12 cellular contexts compared by ENCODE assay signal in genomic region chr9:97563458-97564135, GRCh38.
A peak's percentile ranks its signal among the peaks of the same experiment; 100 is the strongest.
DNase-seq lines count a peak whose midpoint lies in the region; ATAC-seq and TF ChIP-seq lines count a peak whose summit lies in the region.
"Had no signal": no experiment of that assay in that cellular context is flagged by ENCODE, and none has a peak within 500 bp of the region (broad histone marks: within the 10 kb centered on the region; RNA-seq: fewer than 3 reads in every experiment).

No MANE protein-coding gene starts in this region.

- in situ Hi-C loops in G401 (cut with HindIII; ENCODE audit: low sequenced_read_pairs) = no loop called here
- in situ Hi-C loops in HAP-1 (cut with MboI; ENCODE audit: low sequenced_read_pairs) = no loop called here

- TF ChIP-seq CTCF in VCaP (conservative IDR thresholded peaks at IDR 0.05) (no peak), sigmoid colon (IDR thresholded peaks at IDR 0.05) (no peak)

- H3K27me3 ChIP-seq in sigmoid colon = no peaks in the 10 kb centered on the region
- no peaks in the 10 kb centered on the region for H3K27me3 ChIP-seq in HAP-1 (ENCODE audit: low read depth)

- TF ChIP-seq EP300 in sigmoid colon (IDR thresholded peaks at IDR 0.05) = no peak

- intact Hi-C loops in Right ventricle myocardium superior (cut with DNase I) (loop anchor here (5.0 kb wide), 1 partner anchor 34 kb away; no protein-coding TSS in a partner anchor), sigmoid colon (cut with DNase I) (no loop called here)

- H3K9me3 ChIP-seq in sigmoid colon = no peaks in the 10 kb centered on the region
- H3K9me3 ChIP-seq in HAP-1 = no peaks in the 10 kb centered on the region

- DNase-seq in G401 (ENCODE audit: low spot score) (peak; percentile 77), Right ventricle myocardium superior (no peak), sigmoid colon (no peak), HAP-1 (ENCODE audit: low spot score in 2 of 2) (no peak)
- no peak for DNase-seq in activated CD4-positive, alpha-beta T cell treated with anti-CD3 and anti-CD28 coated beads, Interleukin-2, amount 50 U/mL, for 1 hour
- DNase-seq: activated CD4-positive, alpha-beta T cell treated with anti-CD3 and anti-CD28 coated beads for 36 hours; activated naive CD4-positive, alpha-beta T cell treated with Interleukin-2 at 50 U/mL for 16 hours; mesendoderm; NCI-H1048 had no signal

- H3K4me3 ChIP-seq in sigmoid colon (no peak overlapping the region), HAP-1 (no peak overlapping the region)

- WGBS in sigmoid colon, 2 donors = 76 to 77% methylated on average over 13 of the region's 13 CpGs

- peaks cover 0 to 23% (median 3%) of the 10 kb centered on the region in 4 donors for H3K36me3 ChIP-seq in sigmoid colon
- no peaks in the 10 kb centered on the region for H3K36me3 ChIP-seq in HAP-1 (replicated peaks)

- peak; percentile 31 for ATAC-seq in Right ventricle myocardium superior (ENCODE audit: poor library complexity)
- ATAC-seq in HG03520 (IDR thresholded peaks at IDR 0.05; ENCODE audit: unreplicated experiment) = no peak
- no peak for ATAC-seq in GM18861 (IDR thresholded peaks at IDR 0.05; ENCODE audit: unreplicated experiment)
- ATAC-seq: activated CD4-positive, alpha-beta T cell treated with anti-CD3 and anti-CD28 coated beads for 36 hours had no signal

- peaks cover 0 to 35% (median 25%) of the 10 kb centered on the region in 4 donors for H3K4me1 ChIP-seq in sigmoid colon
- H3K4me1 ChIP-seq in HAP-1 = no peaks in the 10 kb centered on the region

- TF ChIP-seq POLR2A in sigmoid colon (IDR thresholded peaks at IDR 0.05) = no peak

- peak overlapping the region; percentile 78 for H3K27ac ChIP-seq in VCaP
- peak overlapping the region; percentile 55 to 74 (median 68) for H3K27ac ChIP-seq in sigmoid colon
